1 cellular context compared by ENCODE assay signal in genomic region chr12:6873094-6874006, GRCh38.
TF ChIP-seq lines count a peak whose summit lies in the region.

Gene SPSB2 (minus strand): TSS chr12:6873303. CDS start chr12:6872901, 402 bp downstream.

TF ChIP-seq in WTC11, 78 proteins besides CTCF, POLR2A, EP300 and RAD21 (continued from another document and continues in another):
- no peak for TF ChIP-seq ZSCAN18 (CRISPR knock-in tag; IDR thresholded peaks at IDR 0.05)
- 0 out of 2 replicates have a peak, but pooled peaks have one; percentile 63 for TF ChIP-seq CBFB (CRISPR knock-in tag; IDR thresholded peaks at IDR 0.05; ENCODE audit: low read depth)
- TF ChIP-seq FOXP1 (CRISPR knock-in tag; IDR thresholded peaks at IDR 0.05; ENCODE audit: borderline replicate concordance), result no peak
- no peak for TF ChIP-seq SMAD4 (CRISPR knock-in tag; IDR thresholded peaks at IDR 0.05)
- 0 out of 2 replicates have a peak, but pooled peaks have one; percentile 19 for TF ChIP-seq CREB1 (CRISPR knock-in tag; IDR thresholded peaks at IDR 0.05)
- no peak for TF ChIP-seq E2F1 (CRISPR knock-in tag; IDR thresholded peaks at IDR 0.05)
- TF ChIP-seq GTF2I (CRISPR knock-in tag; conservative IDR thresholded peaks at IDR 0.05), result no peak
- peak; percentile 68; the same call in 1 of the 2 replicates for TF ChIP-seq SMAD3 (CRISPR knock-in tag; IDR thresholded peaks at IDR 0.05; ENCODE audit: borderline replicate concordance)
- TF ChIP-seq PRRX2 (CRISPR knock-in tag; IDR thresholded peaks at IDR 0.05), result no peak
- TF ChIP-seq ERG (CRISPR knock-in tag; IDR thresholded peaks at IDR 0.05), result no peak
- no peak for TF ChIP-seq TP53 (CRISPR knock-in tag; IDR thresholded peaks at IDR 0.05)
- TF ChIP-seq KAT7 (CRISPR knock-in tag; IDR thresholded peaks at IDR 0.05; ENCODE audit: borderline replicate concordance), result no peak
- TF ChIP-seq MXD4 (CRISPR knock-in tag; IDR thresholded peaks at IDR 0.05; ENCODE audit: borderline replicate concordance), result no peak
- TF ChIP-seq ATF6 (CRISPR knock-in tag; IDR thresholded peaks at IDR 0.05), result no peak
- TF ChIP-seq NR2C2 (CRISPR knock-in tag; IDR thresholded peaks at IDR 0.05), result no peak
- TF ChIP-seq TCF7 (CRISPR knock-in tag; IDR thresholded peaks at IDR 0.05; ENCODE audit: low read depth), result no peak
- peak; percentile 15; the same call in 1 of the 2 replicates for TF ChIP-seq ZNF232 (CRISPR knock-in tag; IDR thresholded peaks at IDR 0.05)
- no peak for TF ChIP-seq FOXJ3 (CRISPR knock-in tag; IDR thresholded peaks at IDR 0.05; ENCODE audit: borderline replicate concordance)
- no peak for TF ChIP-seq RELA (CRISPR knock-in tag; IDR thresholded peaks at IDR 0.05; ENCODE audit: borderline replicate concordance)
- no peak for TF ChIP-seq AR (CRISPR knock-in tag; IDR thresholded peaks at IDR 0.05)
- TF ChIP-seq MAX (CRISPR knock-in tag; IDR thresholded peaks at IDR 0.05), result peak; percentile 69; the same call in 1 of the 2 replicates
- TF ChIP-seq ZNF138 (CRISPR knock-in tag; conservative IDR thresholded peaks at IDR 0.05), result no peak
- no peak for TF ChIP-seq CDX4 (CRISPR knock-in tag; IDR thresholded peaks at IDR 0.05; ENCODE audit: borderline replicate concordance)
- TF ChIP-seq ZNF512 (CRISPR knock-in tag; IDR thresholded peaks at IDR 0.05; ENCODE audit: borderline replicate concordance), result no peak
- TF ChIP-seq ZNF423 (CRISPR knock-in tag; IDR thresholded peaks at IDR 0.05), result no peak
- no peak for TF ChIP-seq ZNF121 (CRISPR knock-in tag; IDR thresholded peaks at IDR 0.05)
- TF ChIP-seq SOX15 (CRISPR knock-in tag; IDR thresholded peaks at IDR 0.05), result no peak
- no peak for TF ChIP-seq ATF3 (CRISPR knock-in tag; conservative IDR thresholded peaks at IDR 0.05)
- no peak for TF ChIP-seq JAZF1 (CRISPR knock-in tag; IDR thresholded peaks at IDR 0.05)
- no peak for TF ChIP-seq IRF2 (CRISPR knock-in tag; IDR thresholded peaks at IDR 0.05; ENCODE audit: borderline replicate concordance, low read depth)
- no peak for TF ChIP-seq AFF4 (CRISPR knock-in tag; IDR thresholded peaks at IDR 0.05; ENCODE audit: borderline replicate concordance)
- peak; percentile 31; the same call in 1 of the 2 replicates for TF ChIP-seq ZBTB43 (CRISPR knock-in tag; IDR thresholded peaks at IDR 0.05)
- no peak for TF ChIP-seq RORB (CRISPR knock-in tag; IDR thresholded peaks at IDR 0.05)
- no peak for TF ChIP-seq NFYB (CRISPR knock-in tag; conservative IDR thresholded peaks at IDR 0.05; ENCODE audit: low read depth)
- TF ChIP-seq HMGXB4 (CRISPR knock-in tag; IDR thresholded peaks at IDR 0.05), result peak; percentile 53; the same call in 1 of the 2 replicates
- peak; percentile 47; the same call in 1 of the 2 replicates for TF ChIP-seq TEAD1 (CRISPR knock-in tag; IDR thresholded peaks at IDR 0.05)
- no peak for TF ChIP-seq MYBL2 (CRISPR knock-in tag; IDR thresholded peaks at IDR 0.05)
- TF ChIP-seq TEAD4 (CRISPR knock-in tag; IDR thresholded peaks at IDR 0.05), result no peak
- TF ChIP-seq ELF4 (CRISPR knock-in tag; IDR thresholded peaks at IDR 0.05; ENCODE audit: low read depth), result no peak
- no peak for TF ChIP-seq MLX (CRISPR knock-in tag; IDR thresholded peaks at IDR 0.05)
- TF ChIP-seq NFATC4 (CRISPR knock-in tag; IDR thresholded peaks at IDR 0.05), result no peak
- TF ChIP-seq FOXK1 (CRISPR knock-in tag; IDR thresholded peaks at IDR 0.05), result 0 out of 2 replicates have a peak, but pooled peaks have one; percentile 32
